In genomic region chr17:47707884-47708283, GRCh38 we compare ENCODE assay signal across 1 cellular context.
TF ChIP-seq lines count a peak whose summit lies in the region.

No MANE protein-coding gene starts in this region.

TF ChIP-seq in H1, 55 proteins besides CTCF, POLR2A, EP300 and RAD21:
- TF ChIP-seq KDM4A (IDR thresholded peaks at IDR 0.05; ENCODE audit: low read depth, low read length, severe bottlenecking) (no peak), SIN3A (conservative IDR thresholded peaks at IDR 0.05 in 1 of 2, IDR thresholded peaks at IDR 0.05 in 1 of 2; ENCODE audit: low read depth in 1 of 2, low read length in 2 of 2) (0 out of 4 replicates have a peak, but pooled peaks of 1 of the 2 experiments have one; percentile 46)
